Comparison of ENCODE assay signal across 8 cellular contexts in the genomic region with DNA sequence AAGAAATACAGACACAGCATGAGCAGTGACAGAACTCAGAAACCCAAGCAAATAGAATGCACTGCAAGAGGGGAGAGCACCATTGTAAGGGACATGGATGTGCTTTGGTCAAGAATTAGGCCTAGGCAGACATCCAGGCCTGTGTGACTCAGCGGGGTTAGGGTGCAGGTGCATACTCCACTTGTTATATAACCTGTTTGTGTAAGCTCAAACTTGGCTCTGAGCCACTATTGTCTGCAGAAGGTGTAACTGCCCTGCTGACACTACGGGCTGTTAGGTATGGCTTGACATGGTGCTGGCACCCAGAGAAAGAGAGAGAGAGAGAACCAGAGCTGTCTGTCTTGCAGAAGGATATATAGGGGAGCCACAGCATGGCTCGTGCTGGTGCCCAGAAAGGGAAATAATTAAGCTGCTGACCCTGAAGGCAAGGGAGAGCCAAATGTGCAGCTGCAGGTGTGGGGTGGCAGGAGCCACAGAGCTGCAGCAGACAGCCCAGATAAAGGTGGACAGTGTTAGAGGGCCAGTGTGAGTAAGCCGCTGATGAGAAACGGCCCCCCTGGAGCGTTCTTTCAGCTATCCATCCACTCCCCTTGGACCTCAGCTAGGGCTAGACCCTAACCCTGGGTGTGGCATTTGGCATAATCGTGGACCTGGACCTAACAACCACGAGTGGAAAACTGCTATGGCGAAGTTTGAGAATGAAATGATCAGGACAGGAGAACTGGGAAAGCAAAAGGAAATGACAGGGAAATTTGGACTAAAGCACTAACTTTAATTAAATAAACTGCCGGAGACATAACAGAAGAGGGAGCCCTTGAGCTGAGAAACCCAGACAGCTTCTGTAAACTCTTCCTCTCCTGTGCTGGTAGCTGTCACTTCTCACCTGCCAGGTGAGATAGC.
DNase-seq lines count a peak whose midpoint lies in the region; ATAC-seq and TF ChIP-seq lines count a peak whose summit lies in the region.

No MANE protein-coding gene starts in this region.

- H3K9me3 ChIP-seq in lung (ENCODE audit: control insufficient read depth in 2 of 2, insufficient read depth in 1 of 2, low read length in 1 of 2): no peaks in the 10 kb centered on the region

- no peaks in the 10 kb centered on the region for H3K27me3 ChIP-seq in lung (ENCODE audit: control insufficient read depth, insufficient read depth)

- no peaks in the 10 kb centered on the region for H3K36me3 ChIP-seq in lung (ENCODE audit: control insufficient read depth in 2 of 2, insufficient read depth in 2 of 2, low read length in 2 of 2)

- H3K4me1 ChIP-seq in lung (ENCODE audit: control insufficient read depth in 2 of 2, insufficient read depth in 2 of 2, low read length in 2 of 2): peaks cover 0 to 5% of the 10 kb centered on the region in 2 donors

- no peak overlapping the region for H3K4me3 ChIP-seq in choroid plexus epithelial cell (ENCODE audit: low read depth, low read length)
- peak overlapping the region; percentile 19 for H3K4me3 ChIP-seq in lung

- no peak overlapping the region for H3K27ac ChIP-seq in lung (ENCODE audit: low read depth in 1 of 2, low read length in 1 of 2)

- TF ChIP-seq CTCF in choroid plexus epithelial cell (conservative IDR thresholded peaks at IDR 0.05; ENCODE audit: low read depth, low read length) (peak; percentile 81), lung (IDR thresholded peaks at IDR 0.05; ENCODE audit: control extremely low read depth, extremely low read depth) (peak; percentile 13)

- DNase-seq in AG20443 (ENCODE audit: low spot score) (peak; percentile 40), NCI-H748 treated with DMSO at 0.1 percent for 48 hours (lab: John Stamatoyannopoulos, UW) (peak; percentile 68), choroid plexus epithelial cell (ENCODE audit: low read depth) (peak; percentile 73), lung (ENCODE audit: low spot score) (no peak), cerebellar nuclear complex (lab: John Stamatoyannopoulos, UW) (no peak)

- WGBS in lung, 2 donors: 28 to 32% methylated on average over 10 of the region's 10 CpGs

- peak; percentile 80 for ATAC-seq in GM18868 (IDR thresholded peaks at IDR 0.05; ENCODE audit: unreplicated experiment)
- peak; percentile 54 for ATAC-seq in HG03575 (IDR thresholded peaks at IDR 0.05; ENCODE audit: extremely low read depth, insufficient number of reproducible peaks, low FRiP score, unreplicated experiment)
- no peak for ATAC-seq in lung (ENCODE audit: insufficient read depth, low FRiP score)
- no peak for ATAC-seq in HG02981 (IDR thresholded peaks at IDR 0.05; ENCODE audit: unreplicated experiment)

Comparison
In these comparisons a context has a peak if more than half of its experiments do, and no peak if none do; other contexts are left out.
1. DNase-seq: peak in AG20443 (single experiment), NCI-H748 treated with DMSO at 0.1 percent for 48 hours (single experiment) and choroid plexus epithelial cell (single experiment); none in lung (single experiment) and cerebellar nuclear complex (0 of 2).
2. ATAC-seq: peak in GM18868 (single experiment) and HG03575 (single experiment); none in lung (single experiment) and HG02981 (single experiment).